Comparison of ENCODE assay signal across 22 cellular contexts in genomic region chr7:157685430-157686284, GRCh38.
DNase-seq lines count a peak whose midpoint lies in the region; ATAC-seq and TF ChIP-seq lines count a peak whose summit lies in the region.
"Had no signal": no experiment of that assay in that cellular context is flagged by ENCODE, and none has a peak within 500 bp of the region (broad histone marks: within the 10 kb centered on the region; RNA-seq: fewer than 3 reads in every experiment).

No MANE protein-coding gene starts in this region.

- peak overlapping the region; percentile 98 for H3K27ac ChIP-seq in neuronal stem cell (replicated peaks; ENCODE audit: low read length)
- H3K27ac ChIP-seq: heart left ventricle, KMS-11, SK-N-MC, transverse colon had no signal

- peaks cover 95% of the 10 kb centered on the region for H3K27me3 ChIP-seq in H7 (ENCODE audit: control insufficient read depth, insufficient read depth, low read length)
- peaks cover 86% of the 10 kb centered on the region for H3K27me3 ChIP-seq in iPS-15b (ENCODE audit: control insufficient read depth, insufficient read depth, low read length)
- H3K27me3 ChIP-seq in neuronal stem cell (ENCODE audit: control insufficient read depth in 3 of 3, insufficient read depth in 3 of 3, low read depth in 1 of 3, low read length in 3 of 3) = no peaks in the 10 kb centered on the region

- H3K4me1 ChIP-seq in iPS-15b (ENCODE audit: control insufficient read depth, insufficient read depth, low read length) (peaks cover 2% of the 10 kb centered on the region), neuronal stem cell (ENCODE audit: control insufficient read depth in 2 of 2, insufficient read depth in 1 of 2, low read depth in 1 of 2, low read length in 2 of 2) (peaks cover 17 to 40% of the 10 kb centered on the region in 2 donors)

- H2AK5ac ChIP-seq in neuronal stem cell (ENCODE audit: low read depth, low read length) = peak overlapping the region; percentile 97

- WGBS in neuronal stem cell (ENCODE audit: extremely low coverage in 2 of 2, insufficient read length in 2 of 2, insufficient replicate concordance in 1 of 2), 2 donors = no CpG with 5 or more reads among the region's 77 CpGs

- peak overlapping the region; percentile 99 for H3K18ac ChIP-seq in neuronal stem cell (ENCODE audit: low read length)

- H3K9me3 ChIP-seq in iPS-15b (ENCODE audit: control insufficient read depth, insufficient read depth, low read length) (no peaks in the 10 kb centered on the region), neuronal stem cell (replicated peaks in 1 of 2; ENCODE audit: control insufficient read depth in 2 of 2, insufficient read depth in 1 of 2, low read depth in 1 of 2, low read length in 2 of 2) (no peaks in the 10 kb centered on the region)
- H3K9me3 ChIP-seq: heart left ventricle, transverse colon had no signal

- intact Hi-C loops in CD14-positive monocyte (cut with micrococcal nuclease) = no loop called here

- peak overlapping the region; percentile 90 for H3K23ac ChIP-seq in neuronal stem cell (ENCODE audit: low read depth, low read length, poor library complexity)

- H3K27me3 Mint-ChIP-seq in CD14-positive monocyte (ENCODE audit: low read depth in 3 of 3) = peaks cover 75 to 98% (median 85%) of the 10 kb centered on the region in 3 donors

- H3K4me1 Mint-ChIP-seq in CD14-positive monocyte = no peaks in the 10 kb centered on the region

- peak overlapping the region; percentile 93 for H2BK120ac ChIP-seq in neuronal stem cell (ENCODE audit: low read depth, low read length)

- H3K36me3 ChIP-seq in H7 (replicated peaks; ENCODE audit: control insufficient read depth, insufficient read depth, low read length) (no peaks in the 10 kb centered on the region), iPS-15b (ENCODE audit: control insufficient read depth, insufficient read depth, low read length) (no peaks in the 10 kb centered on the region), neuronal stem cell (replicated peaks in 1 of 2; ENCODE audit: control insufficient read depth in 2 of 2, insufficient read depth in 2 of 2, low read length in 2 of 2) (peaks cover 11 to 81% of the 10 kb centered on the region in 2 donors)
- H3K36me3 ChIP-seq: transverse colon had no signal

- peak overlapping the region; percentile 97 for H2BK5ac ChIP-seq in neuronal stem cell (ENCODE audit: low read length)

- H3K9ac ChIP-seq in iPS-15b (ENCODE audit: low read depth, low read length) = no peak overlapping the region
- H3K9ac ChIP-seq in neuronal stem cell (ENCODE audit: low read depth, low read length, poor library complexity) = peak overlapping the region; percentile 98
- H3K9ac ChIP-seq: KMS-11 had no signal

- no peak for TF ChIP-seq CTCF in CD14-positive monocyte (IDR thresholded peaks at IDR 0.05)

- peak overlapping the region; percentile 77 for H4K91ac ChIP-seq in neuronal stem cell (ENCODE audit: low read depth, low read length, poor library complexity)

- ATAC-seq in GM18502 (IDR thresholded peaks at IDR 0.05; ENCODE audit: poor library complexity, unreplicated experiment) = no peak
- ATAC-seq: activated CD4-positive, alpha-beta T cell treated with anti-CD3 and anti-CD28 coated beads for 36 hours; stimulated activated naive B cell treated with anti-CD40 and anti-IgM and Interleukin-4, amounts not matched to agents 10 μg/mL and 1 μg/mL and 100 μg/mL, for 72 hours had no signal

- H3K14ac ChIP-seq in neuronal stem cell (ENCODE audit: low read length) = peak overlapping the region; percentile 73

- H2BK12ac ChIP-seq in neuronal stem cell (ENCODE audit: low read length) = peak overlapping the region; percentile 89

- no peak overlapping the region for H2AFZ ChIP-seq in neuronal stem cell (ENCODE audit: low read length)

- peak overlapping the region; percentile 86 for H2BK15ac ChIP-seq in neuronal stem cell (ENCODE audit: low read length)

- H3K27ac Mint-ChIP-seq in CD14-positive monocyte = no peak overlapping the region
- H3K27ac Mint-ChIP-seq: activated CD4-positive, alpha-beta T cell treated with anti-CD3 and anti-CD28 coated beads for 36 hours; memory B cell had no signal

- H3K4me2 ChIP-seq in neuronal stem cell (ENCODE audit: insufficient read depth, low read length, poor library complexity, severe bottlenecking) = peak overlapping the region; percentile 87
- H3K4me2 ChIP-seq: KMS-11 had no signal

- H3K36me3 Mint-ChIP-seq in CD14-positive monocyte = peaks cover 0 to 1% of the 10 kb centered on the region in 2 donors
- H3K36me3 Mint-ChIP-seq: memory B cell; naive thymus-derived CD8-positive, alpha-beta T cell had no signal

- peak overlapping the region in 1 of 2 donors; percentile 53 for H3K4me3 Mint-ChIP-seq in CD14-positive monocyte
- H3K4me3 Mint-ChIP-seq: activated CD4-positive, alpha-beta T cell treated with anti-CD3 and anti-CD28 coated beads for 36 hours; central memory CD8-positive, alpha-beta T cell; memory B cell had no signal

- H3K4me3 ChIP-seq in H7 (ENCODE audit: insufficient read depth, low read depth, low read length) (no peak overlapping the region), iPS-15b (ENCODE audit: low read depth, low read length) (peak overlapping the region; percentile 26), neuronal stem cell (ENCODE audit: low read length in 2 of 2) (peak overlapping the region; percentile 81 to 98)
- H3K4me3 ChIP-seq: SK-N-MC had no signal

- peak; percentile 33 for DNase-seq in CD14-positive monocyte (ENCODE audit: low spot score)
- peak; percentile 78 for DNase-seq in H7
- DNase-seq in neuronal stem cell (ENCODE audit: low spot score) = peak; percentile 21
- DNase-seq in SKM-1 treated with dmso at 0.1 percent for 144 hours (lab: John Stamatoyannopoulos, UW; ENCODE audit: unreplicated experiment) = no peak
- no peak for DNase-seq in pons (ENCODE audit: low spot score)
- no peak for DNase-seq in NK-92 treated with Interleukin-12 subunit alpha and Interleukin-12 subunit beta, amount 100 ng/mL, for 24 hours (lab: John Stamatoyannopoulos, UW)
- DNase-seq: activated CD4-positive, alpha-beta T cell treated with anti-CD3 and anti-CD28 coated beads for 36 hours; amniotic stem cell; DMS79 treated with DMSO at 0.1 percent for 48 hours; heart left ventricle; naive thymus-derived CD8-positive, alpha-beta T cell; NCI-H1930; NCI-H345; stimulated activated naive B cell treated with anti-CD40 and anti-IgM and Interleukin-4, amounts not matched to agents 10 μg/mL and 1 μg/mL and 100 μg/mL, for 72 hours; T1000; transverse colon had no signal

- H3K79me1 ChIP-seq in neuronal stem cell (ENCODE audit: low read depth, low read length) = peaks cover 16% of the 10 kb centered on the region

- H3K9me3 Mint-ChIP-seq in CD14-positive monocyte = peaks cover 0 to 10% (median 3%) of the 10 kb centered on the region in 7 donors
- H3K9me3 Mint-ChIP-seq: central memory CD8-positive, alpha-beta T cell; memory B cell; naive thymus-derived CD8-positive, alpha-beta T cell; stimulated activated naive B cell treated with anti-CD40 and anti-IgM and Interleukin-4, amounts not matched to agents 10 μg/mL and 1 μg/mL and 100 μg/mL, for 72 hours had no signal

- no peak overlapping the region for H4K8ac ChIP-seq in neuronal stem cell (ENCODE audit: low read depth, low read length)

- peak overlapping the region; percentile 91 for H3K4ac ChIP-seq in neuronal stem cell (ENCODE audit: low read length)

Comparison
In these comparisons a context has a peak if more than half of its experiments do, and no peak if none do; other contexts are left out.
1. DNase-seq: peak in CD14-positive monocyte (single experiment), H7 (single experiment) and neuronal stem cell (single experiment); none in SKM-1 treated with dmso at 0.1 percent for 144 hours (single experiment), pons (single experiment) and NK-92 treated with Interleukin-12 subunit alpha and Interleukin-12 subunit beta, amount 100 ng/mL, for 24 hours (single experiment).